Comparison of ENCODE assay signal across 8 cellular contexts in the genomic region with DNA sequence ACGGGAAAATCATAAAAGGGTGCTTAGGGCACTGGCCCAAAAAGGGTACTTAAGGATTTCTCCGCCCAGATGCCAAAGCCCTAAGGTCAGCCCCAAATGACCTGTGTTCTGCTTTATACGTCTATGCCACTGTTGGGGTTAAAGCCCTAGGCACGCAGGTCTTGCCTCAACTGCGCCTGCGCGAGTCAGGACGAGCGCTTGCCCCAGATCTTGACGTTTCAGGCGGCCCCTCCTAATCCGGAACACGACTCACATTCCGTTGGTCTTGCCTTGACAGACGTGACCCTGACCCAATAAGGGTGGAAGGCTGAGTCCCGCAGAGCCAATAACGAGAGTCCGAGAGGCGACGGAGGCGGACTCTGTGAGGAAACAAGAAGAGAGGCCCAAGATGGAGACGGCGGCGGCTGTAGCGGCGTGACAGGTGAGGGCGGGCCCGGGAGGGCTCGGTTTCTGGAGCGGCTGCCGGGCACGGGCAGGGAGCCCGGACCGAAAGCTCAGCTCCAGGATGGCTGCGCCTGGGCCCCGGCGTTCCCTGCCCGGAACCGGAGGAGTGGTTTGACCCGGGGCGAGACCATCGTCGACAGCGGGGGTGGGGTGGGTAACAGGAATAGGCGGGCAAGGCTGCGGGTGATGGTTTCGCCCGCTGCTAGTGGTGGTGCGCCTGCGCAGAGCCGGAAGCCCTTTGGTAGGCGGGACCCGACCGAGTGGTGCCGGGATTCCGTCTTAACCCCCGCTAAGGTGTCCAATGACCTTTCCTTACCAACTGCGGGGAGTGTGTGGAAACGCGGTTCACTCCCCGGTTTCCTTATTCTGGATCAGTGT.
DNase-seq lines count a peak whose midpoint lies in the region; ATAC-seq, FAIRE-seq and TF ChIP-seq lines count a peak whose summit lies in the region.

A gene (plus strand): TSS at position 375 of the 822 bp plus-strand sequence. CDS start 1,763 bp downstream, outside the sequence.

- FAIRE-seq in islet of Langerhans (lab: Jason Lieb, UNC): peak; percentile 95

- DNase-seq in AG09319 (ENCODE audit: extremely low read depth, low read depth) (peak; percentile 99), NCI-H446 treated with DMSO at 0.1 percent for 48 hours (lab: John Stamatoyannopoulos, UW) (peak; percentile 94), cerebellar cortex (ENCODE audit: low spot score) (peak; percentile 99)
- DNase-seq in stimulated activated CD4-positive, alpha-beta T cell treated with anti-CD3 and anti-CD28 coated beads, Interleukin-12 subunit alpha, Interleukin-12 subunit beta, amount 100 ng/mL, for 4 hours: peak; percentile 88

- ATAC-seq in GM19035 (IDR thresholded peaks at IDR 0.05; ENCODE audit: unreplicated experiment): peak; percentile 91
- ATAC-seq in HG03354 (IDR thresholded peaks at IDR 0.05; ENCODE audit: poor library complexity, severe bottlenecking, unreplicated experiment): peak; percentile 89
- peak; percentile 89 to 91 for ATAC-seq in activated CD4-positive, CD25-positive, alpha-beta regulatory T cell treated with anti-CD3 and anti-CD28 coated beads, Interleukin-2, amount 50 U/mL, for 24 hours

- no peak for TF ChIP-seq CTCF in AG09319 (IDR thresholded peaks at IDR 0.05; ENCODE audit: low read depth, low read length)

Comparison
In these comparisons a context has a peak if more than half of its experiments do, and no peak if none do; other contexts are left out.
1. Peak in every context shown above with its lines: DNase-seq and ATAC-seq.